15 cellular contexts compared by ENCODE assay signal in genomic region chr3:105847452-105847851, GRCh38. TPM values are rescaled to one million over a fixed set of nuclear protein-coding genes. Genes with fewer than 3 reads are reported as not detected.
DNase-seq lines count a peak whose midpoint lies in the region; ATAC-seq lines count a peak whose summit lies in the region.
"Had no signal": no experiment of that assay in that cellular context is flagged by ENCODE, and none has a peak within 500 bp of the region (broad histone marks: within the 10 kb centered on the region; RNA-seq: fewer than 3 reads in every experiment).

No MANE protein-coding gene starts in this region.

- H3K4me3 Mint-ChIP-seq in activated naive CD4-positive, alpha-beta T cell treated with anti-CD3 and anti-CD28 coated beads for 36 hours, result peak overlapping the region; percentile 12
- H3K4me3 Mint-ChIP-seq in activated T-helper 17 cell treated with anti-CD3 and anti-CD28 coated beads, Interleukin-2, amount 50 U/mL, for 72 hours, result peak overlapping the region; percentile 53
- peak overlapping the region; percentile 10 to 61 (median 29) for H3K4me3 Mint-ChIP-seq in immature natural killer cell
- peak overlapping the region; percentile 51 to 58 for H3K4me3 Mint-ChIP-seq in stimulated activated naive CD8-positive, alpha-beta T cell treated with anti-CD3 and anti-CD28 coated beads, Interleukin-15, amount 100 ng/mL, for 72 hours
- H3K4me3 Mint-ChIP-seq: activated B cell treated with CpG ODN at 0.5 μM for 24 hours had no signal

- intact Hi-C loops in activated naive CD4-positive, alpha-beta T cell treated with anti-CD3 and anti-CD28 coated beads for 36 hours (cut with micrococcal nuclease), result loop anchor here (1.0 kb wide), 1 partner anchor 20 kb away; no protein-coding TSS in a partner anchor

- peak; percentile 71 for ATAC-seq in activated T-helper 17 cell treated with anti-CD3 and anti-CD28 coated beads, Interleukin-2, amount 50 U/mL, for 72 hours (replicated peaks)
- ATAC-seq in stimulated activated naive CD8-positive, alpha-beta T cell treated with anti-CD3 and anti-CD28 coated beads, Interleukin-15, amount 100 ng/mL, for 72 hours, result peak; percentile 50
- ATAC-seq in HG03432 (IDR thresholded peaks at IDR 0.05; ENCODE audit: unreplicated experiment), result no peak
- ATAC-seq in GM18520 (IDR thresholded peaks at IDR 0.05; ENCODE audit: unreplicated experiment), result no peak

- no peak for DNase-seq in activated naive CD4-positive, alpha-beta T cell treated with anti-CD3 and anti-CD28 coated beads for 36 hours
- DNase-seq in activated naive CD4-positive, alpha-beta T cell treated with anti-CD3 and anti-CD28 coated beads, Interleukin-2, amount 50 U/mL, for 16 hours, result no peak
- no peak for DNase-seq in immature natural killer cell
- DNase-seq in stimulated activated naive CD8-positive, alpha-beta T cell treated with anti-CD3 and anti-CD28 coated beads, Interleukin-15, amount 100 ng/mL, for 72 hours, result no peak
- DNase-seq in activated effector memory CD4-positive, alpha-beta T cell treated with Interleukin-2 at 50 U/mL for 16 hours, result no peak
- DNase-seq: activated B cell treated with CpG ODN at 0.5 μM for 24 hours, brain microvascular endothelial cell, COR-L47, hippocampal formation, NCI-H2029, NCI-H526 treated with DMSO at 0.1 percent for 48 hours, uterus had no signal

- H3K27ac Mint-ChIP-seq in activated naive CD4-positive, alpha-beta T cell treated with anti-CD3 and anti-CD28 coated beads for 36 hours, result peak overlapping the region; percentile 70
- peak overlapping the region; percentile 62 for H3K27ac Mint-ChIP-seq in activated T-helper 17 cell treated with anti-CD3 and anti-CD28 coated beads, Interleukin-2, amount 50 U/mL, for 72 hours
- H3K27ac Mint-ChIP-seq in immature natural killer cell, result peak overlapping the region; percentile 6 to 85 (median 57)
- peak overlapping the region; percentile 36 to 83 for H3K27ac Mint-ChIP-seq in stimulated activated naive CD8-positive, alpha-beta T cell treated with anti-CD3 and anti-CD28 coated beads, Interleukin-15, amount 100 ng/mL, for 72 hours
- H3K27ac Mint-ChIP-seq: activated B cell treated with CpG ODN at 0.5 μM for 24 hours had no signal

- no peaks in the 10 kb centered on the region for H3K27me3 Mint-ChIP-seq in activated naive CD4-positive, alpha-beta T cell treated with anti-CD3 and anti-CD28 coated beads for 36 hours (ENCODE audit: low read depth)
- H3K27me3 Mint-ChIP-seq in activated T-helper 17 cell treated with anti-CD3 and anti-CD28 coated beads, Interleukin-2, amount 50 U/mL, for 72 hours, result no peaks in the 10 kb centered on the region
- peaks cover 0 to 3% (median 0%) of the 10 kb centered on the region in 3 donors for H3K27me3 Mint-ChIP-seq in immature natural killer cell (ENCODE audit: low read depth in 3 of 3)
- H3K27me3 Mint-ChIP-seq in stimulated activated naive CD8-positive, alpha-beta T cell treated with anti-CD3 and anti-CD28 coated beads, Interleukin-15, amount 100 ng/mL, for 72 hours, result no peaks in the 10 kb centered on the region
- H3K27me3 Mint-ChIP-seq: activated B cell treated with CpG ODN at 0.5 μM for 24 hours had no signal

- H3K4me1 Mint-ChIP-seq in activated naive CD4-positive, alpha-beta T cell treated with anti-CD3 and anti-CD28 coated beads for 36 hours (ENCODE audit: low read depth), result peaks cover 60% of the 10 kb centered on the region
- H3K4me1 Mint-ChIP-seq in activated T-helper 17 cell treated with anti-CD3 and anti-CD28 coated beads, Interleukin-2, amount 50 U/mL, for 72 hours, result peaks cover 26% of the 10 kb centered on the region
- H3K4me1 Mint-ChIP-seq in immature natural killer cell, result peaks cover 72 to 91% of the 10 kb centered on the region in 2 donors
- H3K4me1 Mint-ChIP-seq in stimulated activated naive CD8-positive, alpha-beta T cell treated with anti-CD3 and anti-CD28 coated beads, Interleukin-15, amount 100 ng/mL, for 72 hours, result peaks cover 47% of the 10 kb centered on the region

- peaks cover 30% of the 10 kb centered on the region for H3K36me3 Mint-ChIP-seq in activated naive CD4-positive, alpha-beta T cell treated with anti-CD3 and anti-CD28 coated beads for 36 hours (ENCODE audit: low read depth)
- peaks cover 75% of the 10 kb centered on the region for H3K36me3 Mint-ChIP-seq in activated T-helper 17 cell treated with anti-CD3 and anti-CD28 coated beads, Interleukin-2, amount 50 U/mL, for 72 hours (ENCODE audit: low read depth)
- H3K36me3 Mint-ChIP-seq in immature natural killer cell, result peaks cover 14 to 27% (median 16%) of the 10 kb centered on the region in 3 donors

- CTCF ChIA-PET in activated naive CD4-positive, alpha-beta T cell treated with anti-CD3 and anti-CD28 coated beads for 36 hours (lab: Charles Lee), result interaction anchor here (0.7 to 0.8 kb wide), 2 partner anchors 27 to 324 kb away, joined by 4 to 6 read pairs; no protein-coding TSS in a partner anchor

- H3K9me3 Mint-ChIP-seq in activated naive CD4-positive, alpha-beta T cell treated with anti-CD3 and anti-CD28 coated beads for 36 hours, result no peaks in the 10 kb centered on the region
- no peaks in the 10 kb centered on the region for H3K9me3 Mint-ChIP-seq in activated T-helper 17 cell treated with anti-CD3 and anti-CD28 coated beads, Interleukin-2, amount 50 U/mL, for 72 hours
- H3K9me3 Mint-ChIP-seq in immature natural killer cell, result no peaks in the 10 kb centered on the region
- no peaks in the 10 kb centered on the region for H3K9me3 Mint-ChIP-seq in stimulated activated naive CD8-positive, alpha-beta T cell treated with anti-CD3 and anti-CD28 coated beads, Interleukin-15, amount 100 ng/mL, for 72 hours
- H3K9me3 Mint-ChIP-seq: activated B cell treated with CpG ODN at 0.5 μM for 24 hours had no signal

RNA-seq across cellular contexts. Expression of gene CBLB, which starts 21.4 kb away (rescaled TPM):
- 10 to 100 TPM; 72.8 to 78.9 TPM for total RNA-seq in activated naive CD4-positive, alpha-beta T cell treated with anti-CD3 and anti-CD28 coated beads for 36 hours
- 100 to 1,000 TPM in 1 of 2 donors, 10 to 100 TPM in 1; 41.4 to 110 TPM for total RNA-seq in activated T-helper 17 cell treated with anti-CD3 and anti-CD28 coated beads, Interleukin-2, amount 50 U/mL, for 72 hours
- 10 to 100 TPM; 27.7 to 62.4 (median 31.5) TPM for polyA plus RNA-seq in immature natural killer cell

Comparison
In these comparisons a context has a peak if more than half of its experiments do, and no peak if none do; other contexts are left out.
1. ATAC-seq: peak in activated T-helper 17 cell treated with anti-CD3 and anti-CD28 coated beads, Interleukin-2, amount 50 U/mL, for 72 hours (single experiment) and stimulated activated naive CD8-positive, alpha-beta T cell treated with anti-CD3 and anti-CD28 coated beads, Interleukin-15, amount 100 ng/mL, for 72 hours (single experiment); none in HG03432 (single experiment) and GM18520 (single experiment).
2. Peak in every context shown above with its lines, with median percentiles within 50 percentile points of each other: H3K27ac Mint-ChIP-seq and H3K4me3 Mint-ChIP-seq.